12 cellular contexts compared by ENCODE assay signal in genomic region chr1:185565314-185565713, GRCh38.
DNase-seq lines count a peak whose midpoint lies in the region; ATAC-seq, FAIRE-seq and TF ChIP-seq lines count a peak whose summit lies in the region.
"Had no signal": no experiment of that assay in that cellular context is flagged by ENCODE, and none has a peak within 500 bp of the region (broad histone marks: within the 10 kb centered on the region; RNA-seq: fewer than 3 reads in every experiment).

No MANE protein-coding gene starts in this region.

- peak; percentile 76 for FAIRE-seq in HTR-8/SVneo (lab: Jason Lieb, UNC)
- FAIRE-seq: H1 had no signal

- no TSS peak for BruUV-seq in Calu3 (replicated peaks; lab: Mats Ljungman, UMichigan)

- H3K9me3 Mint-ChIP-seq in Calu3 (ENCODE audit: low read depth, unreplicated experiment) = no peaks in the 10 kb centered on the region
- H3K9me3 Mint-ChIP-seq: activated naive CD4-positive, alpha-beta T cell treated with anti-CD3 and anti-CD28 coated beads, Interleukin-2, amount 50 U/mL, for 24 hours; WTC11 had no signal

- peak overlapping the region; percentile 91 for H3K27ac Mint-ChIP-seq in Calu3 (ENCODE audit: unreplicated experiment)
- H3K27ac Mint-ChIP-seq: WTC11 had no signal

- CTCF ChIA-PET in Calu3 (lab: Charles Lee) = interaction anchor here (0.6 to 4.2 kb wide), 6 partner anchors 30 to 248 kb away, joined by 3 to 18 read pairs (median 4); partner anchors contain the start of gene IVNS1ABP

- TF ChIP-seq CTCF in Calu3 (IDR thresholded peaks at IDR 0.05; ENCODE audit: unreplicated experiment) = no peak
- no peak for TF ChIP-seq CTCF in astrocyte of the spinal cord (IDR thresholded peaks at IDR 0.05; ENCODE audit: low read depth, low read length)
- no peak for TF ChIP-seq CTCF in mucosa of descending colon (IDR thresholded peaks at IDR 0.05)

- H3K27me3 Mint-ChIP-seq in Calu3 (ENCODE audit: unreplicated experiment) = no peaks in the 10 kb centered on the region
- H3K27me3 Mint-ChIP-seq: activated naive CD4-positive, alpha-beta T cell treated with anti-CD3 and anti-CD28 coated beads, Interleukin-2, amount 50 U/mL, for 24 hours had no signal

- no peaks in the 10 kb centered on the region for H3K9me3 ChIP-seq in mucosa of descending colon

- no peaks in the 10 kb centered on the region for H3K36me3 ChIP-seq in mucosa of descending colon (ENCODE audit: low read depth)

- in situ Hi-C loops in astrocyte of the spinal cord (cut with HindIII; ENCODE audit: low sequenced_read_pairs) = no loop called here

- no peak overlapping the region for H3K4me3 ChIP-seq in astrocyte of the spinal cord (ENCODE audit: low read depth, low read length)
- H3K4me3 ChIP-seq in mucosa of descending colon = no peak overlapping the region

- H3K36me3 Mint-ChIP-seq in Calu3 (ENCODE audit: insufficient read depth, unreplicated experiment) = peaks cover 5% of the 10 kb centered on the region
- H3K36me3 Mint-ChIP-seq: WTC11 had no signal

- H3K4me1 ChIP-seq in mucosa of descending colon (ENCODE audit: low read depth) = peaks cover 15% of the 10 kb centered on the region

- DNase-seq in Calu3 (peak; percentile 65), HTR-8/SVneo (ENCODE audit: insufficient read length, low spot score) (peak; percentile 79), astrocyte of the spinal cord (ENCODE audit: low read depth, low spot score) (peak; percentile 85), lung microvascular endothelial cell (ENCODE audit: low read depth in 2 of 2) (peak; percentile 13 to 89), NAMALWA (ENCODE audit: low spot score) (no peak), mucosa of descending colon (no peak), HuH-7 (ENCODE audit: low spot score) (no peak)
- DNase-seq: NCI-H526 treated with DMSO at 0.1 percent for 48 hours had no signal

- intact Hi-C loops in Calu3 (cut with micrococcal nuclease; ENCODE audit: unreplicated experiment) = loop anchor here (2.0 to 5.0 kb wide), 2 partner anchors 125 to 248 kb away; partner anchors contain the start of gene IVNS1ABP
- intact Hi-C loops in mucosa of descending colon (cut with DNase I, micrococcal nuclease) = no loop called here

- ATAC-seq in HG03175 (IDR thresholded peaks at IDR 0.05; ENCODE audit: unreplicated experiment) (no peak), mucosa of descending colon (no peak)
- ATAC-seq: WTC11 had no signal

- no peak overlapping the region for H3K4me3 Mint-ChIP-seq in Calu3 (ENCODE audit: low read depth, unreplicated experiment)
- H3K4me3 Mint-ChIP-seq: activated naive CD4-positive, alpha-beta T cell treated with anti-CD3 and anti-CD28 coated beads, Interleukin-2, amount 50 U/mL, for 24 hours; WTC11 had no signal

- H3K4me1 Mint-ChIP-seq in Calu3 (ENCODE audit: low read depth, unreplicated experiment) = peaks cover 82% of the 10 kb centered on the region
- H3K4me1 Mint-ChIP-seq: WTC11 had no signal

Comparison
In these comparisons a context has a peak if more than half of its experiments do, and no peak if none do; other contexts are left out.
1. DNase-seq: peak in Calu3 (single experiment), HTR-8/SVneo (single experiment), astrocyte of the spinal cord (single experiment) and lung microvascular endothelial cell (2 of 2); none in NAMALWA (single experiment), mucosa of descending colon (0 of 3) and HuH-7 (single experiment).